8 cellular contexts compared by ENCODE assay signal in the genomic region with DNA sequence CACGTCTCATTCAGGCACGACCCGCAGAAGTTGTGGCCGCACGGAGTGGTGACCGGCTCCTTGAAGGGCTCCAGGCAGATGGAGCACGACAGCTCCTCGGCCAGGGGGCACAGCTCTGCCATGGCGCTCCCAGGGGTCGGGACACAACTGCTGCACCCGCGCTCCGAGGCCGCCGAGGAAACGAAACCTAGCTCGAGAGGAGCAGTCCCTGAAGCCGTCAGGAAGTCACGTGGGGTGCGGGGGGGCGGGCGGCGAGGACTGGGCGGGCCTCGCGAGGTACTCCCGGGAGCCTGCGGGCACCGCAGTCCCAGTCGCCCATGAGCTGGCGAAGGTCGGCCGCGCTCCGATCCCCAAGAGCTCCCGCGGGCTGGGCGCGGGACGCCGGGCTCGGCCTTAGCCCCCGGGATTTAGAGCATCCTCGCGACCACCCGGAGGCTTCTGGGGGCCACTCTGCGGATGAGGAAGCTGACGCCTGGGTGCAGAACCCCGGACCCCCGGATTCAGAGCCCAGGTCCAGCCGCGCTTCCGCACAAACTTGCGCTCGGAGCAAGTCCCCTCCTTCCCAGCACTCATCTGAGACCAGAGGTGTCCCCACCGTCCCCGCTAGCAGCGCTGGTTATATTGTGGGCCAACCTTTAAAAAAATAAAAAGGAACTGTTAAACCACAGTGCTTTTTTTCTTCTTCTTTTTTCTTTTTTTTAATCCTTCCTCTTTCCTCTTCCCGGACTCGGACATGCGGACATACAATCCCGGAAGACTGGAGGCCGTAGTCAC. TPM values are rescaled to one million over a fixed set of nuclear protein-coding genes. Genes with fewer than 3 reads are reported as not detected.
A peak's percentile ranks its signal among the peaks of the same experiment; 100 is the strongest.
DNase-seq lines count a peak whose midpoint lies in the region; FAIRE-seq and TF ChIP-seq lines count a peak whose summit lies in the region.

TSS of gene TRIM25 (minus strand) at position 183 of the 774 bp plus-strand sequence. CDS start at position 122, 61 bp downstream.

- peaks cover 3% of the 10 kb centered on the region for H3K79me1 ChIP-seq in H1 (ENCODE audit: low read depth, low read length)
- H3K79me1 ChIP-seq in mesendoderm (ENCODE audit: low read length), result no peaks in the 10 kb centered on the region

- H2AK5ac ChIP-seq in H1 (ENCODE audit: low read depth, low read length), result no peak within 1 kb of the TSS
- H2AK5ac ChIP-seq in mesendoderm (ENCODE audit: low read length), result no peak within 1 kb of the TSS

- peaks cover 13% of the 10 kb centered on the region; the same call in 1 of the 2 replicates for H3K23me2 ChIP-seq in H1 (ENCODE audit: low read depth, low read length)

- no peak within 1 kb of the TSS for H3K14ac ChIP-seq in H1 (ENCODE audit: insufficient read length)

- WGBS in H1 (ENCODE audit: extremely low coverage in 1 of 2, insufficient coverage in 1 of 2, insufficient read length in 1 of 2, insufficient replicate concordance in 2 of 2, low coverage in 1 of 2, low lambda C conversion rate in 2 of 2, missing lambda C conversion rate in 1 of 2), 2 experiments, result 4% methylated on average over 54 of the region's 63 CpGs; no CpG with 5 or more reads in 1 of the 2 experiments
- no CpG with 5 or more reads among the region's 63 CpGs for WGBS in mesendoderm (ENCODE audit: extremely low coverage, insufficient coverage, low lambda C conversion rate)

- H3K18ac ChIP-seq in H1 (ENCODE audit: extremely low read depth, low read length) (peak within 1 kb of the TSS; percentile 86), mesendoderm (ENCODE audit: low read length) (peak within 1 kb of the TSS; percentile 72)

- TF ChIP-seq POLR2A in H1 (IDR thresholded peaks at IDR 0.05; ENCODE audit: control extremely low read depth in 1 of 2, low read depth in 2 of 2, low read length in 2 of 2), result peak; percentile 81 to 94

- H3K27ac ChIP-seq in H1 (ENCODE audit: low read depth, low read length), result no peak within 1 kb of the TSS
- no peak within 1 kb of the TSS for H3K27ac ChIP-seq in mesendoderm (ENCODE audit: low read depth, low read length)

- H2BK120ac ChIP-seq in H1 (replicated peaks; ENCODE audit: low read depth, low read length) (peak within 1 kb of the TSS; percentile 36), mesendoderm (ENCODE audit: low read depth, low read length) (no peak within 1 kb of the TSS)

- H3K79me2 ChIP-seq in H1 (ENCODE audit: control insufficient read depth in 1 of 2, insufficient read depth in 2 of 2, low read length in 2 of 2) (peaks cover 0 to 9% of the 10 kb centered on the region in 2 experiments; a peak in 1 of 4 replicates), mesendoderm (ENCODE audit: control insufficient read depth, insufficient read depth, low read length) (no peaks in the 10 kb centered on the region)

- no peak for TF ChIP-seq EP300 in H1 (IDR thresholded peaks at IDR 0.05; ENCODE audit: borderline replicate concordance in 1 of 2, low read depth in 2 of 2, low read length in 2 of 2)

- peak within 1 kb of the TSS; percentile 49 to 79 (median 72) for H3K4me3 ChIP-seq in H1 (ENCODE audit: extremely low read depth in 1 of 4, insufficient read depth in 2 of 4, low read depth in 3 of 4, low read length in 4 of 4)
- peak within 1 kb of the TSS; percentile 57 for H3K4me3 ChIP-seq in mesendoderm (ENCODE audit: low read length)

- H2BK20ac ChIP-seq in H1 (ENCODE audit: low read length), result no peak within 1 kb of the TSS

- peak; percentile 88 for DNase-seq in COLO668 (lab: John Stamatoyannopoulos, UW; ENCODE audit: unreplicated experiment)
- DNase-seq in GM20000 (ENCODE audit: low spot score), result peak; percentile 96
- DNase-seq in HT1080 (ENCODE audit: low read depth), result peak; percentile 89
- peak; percentile 86 for DNase-seq in NOMO-1 treated with DMSO at 0.1 percent for 48 hours (lab: John Stamatoyannopoulos, UW; ENCODE audit: unreplicated experiment)
- DNase-seq in activated CD8-positive, alpha-beta memory T cell treated with anti-CD3 and anti-CD28 coated beads for 48 hours (ENCODE audit: low read depth in 2 of 3, low spot score in 2 of 3), result peak; percentile 72 to 76 (median 74)
- DNase-seq in H1 (ENCODE audit: low read depth in 1 of 2, low spot score in 2 of 2), result peak in 1 of 2 experiments; percentile 83
- DNase-seq in mesendoderm, result peak; percentile 90
- peak; percentile 82 for DNase-seq in stimulated activated CD8-positive, alpha-beta memory T cell treated with anti-CD3 and anti-CD28 coated beads, Interleukin-12 subunit alpha, Interleukin-12 subunit beta, amount 100 ng/mL, for 4 hours (ENCODE audit: low read depth)

- H3K9me3 ChIP-seq in H1 (ENCODE audit: insufficient read depth in 2 of 2, low read depth in 1 of 2, low read length in 1 of 2), result no peaks in the 10 kb centered on the region

- H2BK5ac ChIP-seq in H1 (ENCODE audit: low read depth, low read length) (peak within 1 kb of the TSS; percentile 40; the same call in 1 of the 2 replicates), mesendoderm (ENCODE audit: low read length) (no peak within 1 kb of the TSS)

- peaks cover 3 to 9% (median 6%) of the 10 kb centered on the region in 4 experiments; a peak in 6 of 7 replicates for H3K4me1 ChIP-seq in H1 (replicated peaks in 1 of 4; ENCODE audit: control insufficient read depth in 3 of 4, insufficient read depth in 4 of 4, low read length in 3 of 4)
- no peaks in the 10 kb centered on the region for H3K4me1 ChIP-seq in mesendoderm (ENCODE audit: control insufficient read depth, low read depth, low read length)

- no peak for TF ChIP-seq RAD21 in H1 (IDR thresholded peaks at IDR 0.05 in 1 of 2, conservative IDR thresholded peaks at IDR 0.05 in 1 of 2; ENCODE audit: low read depth in 2 of 2, low read length in 2 of 2)

- H3K9ac ChIP-seq in H1 (replicated peaks in 1 of 4; ENCODE audit: extremely low read depth in 1 of 4, low read depth in 3 of 4, low read length in 3 of 4) (peak within 1 kb of the TSS; percentile 8 to 63 (median 49); a peak in 5 of 7 replicates), mesendoderm (ENCODE audit: low read length) (peak within 1 kb of the TSS; percentile 79)

- POLR2A ChIA-PET in H1 (lab: Charles Lee; ENCODE audit: partially characterized antibody), result interaction anchor here (0.5 to 2.3 kb wide), 9 partner anchors 9 to 159 kb away, joined by 3 to 11 read pairs (median 4); partner anchors contain the start of gene DGKE

- H4K5ac ChIP-seq in H1 (ENCODE audit: insufficient read length, low read depth, low read length) (peak within 1 kb of the TSS; percentile 82), mesendoderm (ENCODE audit: low read length) (no peak within 1 kb of the TSS)

- peaks cover 0 to 5% of the 10 kb centered on the region in 2 experiments for H4K20me1 ChIP-seq in H1 (replicated peaks in 1 of 2; ENCODE audit: control insufficient read depth in 1 of 2, insufficient read depth in 2 of 2, low read length in 2 of 2)

- peak within 1 kb of the TSS; percentile 45 for H4K8ac ChIP-seq in H1 (ENCODE audit: extremely low read depth, insufficient read depth, low read length)
- H4K8ac ChIP-seq in mesendoderm (ENCODE audit: low read depth, low read length), result no peak within 1 kb of the TSS

- H3K56ac ChIP-seq in H1 (replicated peaks; ENCODE audit: insufficient read length, low read depth, low read length) (no peak within 1 kb of the TSS), mesendoderm (ENCODE audit: low read length) (peak within 1 kb of the TSS; percentile 92)

- H3K23ac ChIP-seq in H1 (ENCODE audit: insufficient read length) (no peak within 1 kb of the TSS), mesendoderm (ENCODE audit: low read length) (no peak within 1 kb of the TSS)

- H4K91ac ChIP-seq in H1 (replicated peaks; ENCODE audit: insufficient read length, low read length), result peak within 1 kb of the TSS; percentile 90

- peak within 1 kb of the TSS; percentile 92 for H2AFZ ChIP-seq in H1 (ENCODE audit: low read length)

- FAIRE-seq in H1 (lab: Jason Lieb, UNC), result no peak

- H2BK15ac ChIP-seq in H1 (ENCODE audit: low read length) (peak within 1 kb of the TSS; percentile 88; the same call in 1 of the 2 replicates), mesendoderm (replicated peaks; ENCODE audit: low read depth) (no peak within 1 kb of the TSS)

- peak within 1 kb of the TSS; percentile 18; the same call in 1 of the 2 replicates for H2BK12ac ChIP-seq in H1 (ENCODE audit: low read depth, low read length)

- TF ChIP-seq CTCF in GM20000 (IDR thresholded peaks at IDR 0.05; ENCODE audit: extremely low read depth, missing control alignments), result no peak
- no peak for TF ChIP-seq CTCF in H1 (IDR thresholded peaks at IDR 0.05; ENCODE audit: control extremely low read depth in 1 of 3, insufficient read depth in 1 of 3, low read depth in 1 of 3, low read length in 3 of 3)

- H3K27me3 ChIP-seq in H1 (replicated peaks in 1 of 4; ENCODE audit: control insufficient read depth in 3 of 4, extremely low read depth in 1 of 4, insufficient read depth in 3 of 4, low read length in 3 of 4) (peaks cover 0 to 21% (median 17%) of the 10 kb centered on the region in 4 experiments; a peak in 6 of 7 replicates), mesendoderm (ENCODE audit: insufficient read depth, low read length, poor library complexity) (peaks cover 4% of the 10 kb centered on the region)

- CTCF ChIA-PET in H1 (lab: Charles Lee; ENCODE audit: partially characterized antibody), result interaction anchor here (0.7 to 1.7 kb wide), 6 partner anchors 10 to 94 kb away, joined by 3 to 4 read pairs (median 3); no protein-coding TSS in a partner anchor

- H3K4me2 ChIP-seq in H1 (ENCODE audit: insufficient read depth in 1 of 2, low read depth in 2 of 2, low read length in 2 of 2) (peak within 1 kb of the TSS; percentile 80 to 97), mesendoderm (ENCODE audit: low read length) (peak within 1 kb of the TSS; percentile 78)

- H3K36me3 ChIP-seq in H1 (ENCODE audit: control insufficient read depth in 2 of 4, insufficient read depth in 4 of 4, low read length in 3 of 4) (peaks cover 0 to 4% (median 0%) of the 10 kb centered on the region in 4 experiments; a peak in 1 of 8 replicates), mesendoderm (ENCODE audit: control insufficient read depth, insufficient read depth, low read length) (no peaks in the 10 kb centered on the region)

- H3K4ac ChIP-seq in H1 (replicated peaks; ENCODE audit: insufficient read length, low read depth, low read length), result no peak within 1 kb of the TSS
- H3K4ac ChIP-seq in mesendoderm (ENCODE audit: low read depth, low read length), result peak within 1 kb of the TSS; percentile 39

RNA-seq across cellular contexts. Expression of gene TRIM25, which starts in this region (rescaled TPM):
- total RNA-seq in HT1080 (2014; rRNA removed; shearing (Covaris generic)), result 19.8 and 31.7 TPM in 2 replicates
- 38.7 and 46.3 TPM in 2 replicates for polyA plus RNA-seq in HT1080 (2015; cell fraction: cytosol; rRNA removed)
- 113 and 121 TPM in 2 replicates for polyA plus RNA-seq in HT1080 (2015; cell fraction: nucleus; rRNA removed)
- 37.3 and 38.9 TPM in 2 replicates for total RNA-seq in H1 (2021; fragmentation: NEBNext Ultra II Directional; extraction: Animal tissue kit (Norgen Biotek cat#: 25700))
- polyA plus RNA-seq in H1 (2011; rRNA removed), result 16.6 and 23.0 TPM in 2 replicates
- polyA plus RNA-seq in H1 (2011; cell fraction: cytosol; rRNA removed), result 17.3 TPM
- polyA plus RNA-seq in H1 (2011; cell fraction: nucleus; rRNA removed), result 29.2 TPM
- 22.4 to 33.7 TPM (median 23.7 TPM) in 4 replicates for polyA plus RNA-seq in H1 (2012, experiment 1 of 2)
- polyA plus RNA-seq in H1 (2012, experiment 2 of 2), result 18.4 TPM
- 20.8 TPM for polyA plus RNA-seq in H1 (2013, experiment 1 of 2)
- polyA plus RNA-seq in H1 (2013, experiment 2 of 2), result 16.5 TPM
- 29.4 and 38.0 TPM in 2 replicates for polyA minus RNA-seq in H1 (2011; rRNA and poly(A)+ RNA removed)
- 28.5 TPM for polyA minus RNA-seq in H1 (2011; cell fraction: cytosol; rRNA and poly(A)+ RNA removed)
- 24.9 TPM for polyA minus RNA-seq in H1 (2011; cell fraction: nucleus; rRNA and poly(A)+ RNA removed)
- 6.1 TPM for polyA plus RNA-seq in mesendoderm (2013, experiment 1 of 2)
- polyA plus RNA-seq in mesendoderm (2013, experiment 2 of 2), result 6.5 TPM
